In genomic region chr2:241356871-241357260, GRCh38 we compare ENCODE assay signal across 8 cellular contexts. TPM values are rescaled to one million over a fixed set of nuclear protein-coding genes. Genes with fewer than 3 reads are reported as not detected.
DNase-seq lines count a peak whose midpoint lies in the region; ATAC-seq, FAIRE-seq and TF ChIP-seq lines count a peak whose summit lies in the region.

No MANE protein-coding gene starts in this region.

- intact Hi-C loops in kidney (cut with DNase I) (no loop called here), thyroid gland (cut with DNase I) (loop anchor here (5.0 to 10.0 kb wide), 3 partner anchors 82 to 348 kb away; partner anchors contain the start of genes ING5 and STK25)

- peak overlapping the region; percentile 74 for H3K4me3 Mint-ChIP-seq in activated CD8-positive, alpha-beta memory T cell treated with anti-CD3 and anti-CD28 coated beads, Interleukin-2, amount 10 ng/mL, durations not matched to agents 7 days and 5 days
- H3K4me3 Mint-ChIP-seq in activated T-helper 17 cell treated with anti-CD3 and anti-CD28 coated beads, Interleukin-2, amount 50 U/mL, for 72 hours = peak overlapping the region; percentile 80

- TF ChIP-seq CTCF in kidney (IDR thresholded peaks at IDR 0.05; ENCODE audit: borderline replicate concordance, extremely low read depth, insufficient read depth) = no peak
- no peak for TF ChIP-seq CTCF in thyroid gland (IDR thresholded peaks at IDR 0.05)

- H3K9me3 ChIP-seq in kidney (ENCODE audit: control insufficient read depth in 1 of 2, low read length in 2 of 2) (no peaks in the 10 kb centered on the region), thyroid gland (no peaks in the 10 kb centered on the region)

- H3K4me1 Mint-ChIP-seq in activated CD8-positive, alpha-beta memory T cell treated with anti-CD3 and anti-CD28 coated beads, Interleukin-2, amount 10 ng/mL, durations not matched to agents 7 days and 5 days = peaks cover 22% of the 10 kb centered on the region
- H3K4me1 Mint-ChIP-seq in activated T-helper 17 cell treated with anti-CD3 and anti-CD28 coated beads, Interleukin-2, amount 50 U/mL, for 72 hours = peaks cover 20% of the 10 kb centered on the region

- peaks cover 0 to 6% of the 10 kb centered on the region in 2 donors for H3K36me3 ChIP-seq in kidney (ENCODE audit: control insufficient read depth in 1 of 2, insufficient read depth in 2 of 2, low read length in 2 of 2)
- peaks cover 7 to 19% of the 10 kb centered on the region in 2 donors for H3K36me3 ChIP-seq in thyroid gland

- H3K9ac ChIP-seq in kidney (ENCODE audit: low read length in 2 of 2) = peak overlapping the region; percentile 76

- no peak for FAIRE-seq in kidney (lab: Jason Lieb, UNC)

- 42 to 44% methylated on average over 5 of the region's 5 CpGs for WGBS in thyroid gland, 2 donors

- H3K27ac ChIP-seq in kidney (ENCODE audit: low read depth in 2 of 2, low read length in 2 of 2) (peak overlapping the region; percentile 68), thyroid gland (peak overlapping the region in 1 of 3 donors; percentile 76)

- H3K27me3 Mint-ChIP-seq in activated CD8-positive, alpha-beta memory T cell treated with anti-CD3 and anti-CD28 coated beads, Interleukin-2, amount 10 ng/mL, durations not matched to agents 7 days and 5 days = no peaks in the 10 kb centered on the region
- H3K27me3 Mint-ChIP-seq in activated T-helper 17 cell treated with anti-CD3 and anti-CD28 coated beads, Interleukin-2, amount 50 U/mL, for 72 hours = no peaks in the 10 kb centered on the region

- no peak for DNase-seq in activated CD8-positive, alpha-beta memory T cell treated with anti-CD3 and anti-CD28 coated beads, Interleukin-2, amount 10 ng/mL, durations not matched to agents 7 days and 5 days
- no peak for DNase-seq in activated CD8-positive, alpha-beta memory T cell treated with anti-CD3 and anti-CD28 coated beads, Interleukin-2, amount 50 U/mL, for 48 hours
- no peak for DNase-seq in kidney
- DNase-seq in thyroid gland = no peak
- no peak for DNase-seq in NCI-H1694 (lab: John Stamatoyannopoulos, UW)
- DNase-seq in DMS79 treated with DMSO at 0.1 percent for 48 hours (lab: John Stamatoyannopoulos, UW) = no peak

- H3K4me3 ChIP-seq in kidney (ENCODE audit: low read length in 2 of 2) = peak overlapping the region; percentile 77
- peak overlapping the region; percentile 3 to 81 (median 51) for H3K4me3 ChIP-seq in thyroid gland (replicated peaks in 1 of 3)

- TF ChIP-seq POLR2A in thyroid gland (IDR thresholded peaks at IDR 0.05) = no peak

- CTCF ChIA-PET in activated CD8-positive, alpha-beta memory T cell treated with anti-CD3 and anti-CD28 coated beads, Interleukin-2, amount 10 ng/mL, durations not matched to agents 7 days and 5 days (lab: Charles Lee) = no interaction called here

- no peaks in the 10 kb centered on the region for H3K9me3 Mint-ChIP-seq in activated CD8-positive, alpha-beta memory T cell treated with anti-CD3 and anti-CD28 coated beads, Interleukin-2, amount 10 ng/mL, durations not matched to agents 7 days and 5 days (ENCODE audit: low read depth)
- no peaks in the 10 kb centered on the region for H3K9me3 Mint-ChIP-seq in activated T-helper 17 cell treated with anti-CD3 and anti-CD28 coated beads, Interleukin-2, amount 50 U/mL, for 72 hours

- no peak for ATAC-seq in activated CD8-positive, alpha-beta memory T cell treated with anti-CD3 and anti-CD28 coated beads, Interleukin-2, amount 10 ng/mL, durations not matched to agents 7 days and 5 days
- no peak for ATAC-seq in activated T-helper 17 cell treated with anti-CD3 and anti-CD28 coated beads, Interleukin-2, amount 50 U/mL, for 72 hours (replicated peaks)
- no peak for ATAC-seq in HG03432 (IDR thresholded peaks at IDR 0.05; ENCODE audit: unreplicated experiment)

- no peaks in the 10 kb centered on the region for H3K27me3 ChIP-seq in thyroid gland

- H3K36me3 Mint-ChIP-seq in activated CD8-positive, alpha-beta memory T cell treated with anti-CD3 and anti-CD28 coated beads, Interleukin-2, amount 10 ng/mL, durations not matched to agents 7 days and 5 days = peaks cover 18% of the 10 kb centered on the region
- H3K36me3 Mint-ChIP-seq in activated T-helper 17 cell treated with anti-CD3 and anti-CD28 coated beads, Interleukin-2, amount 50 U/mL, for 72 hours (ENCODE audit: low read depth) = peaks cover 23% of the 10 kb centered on the region

- peaks cover 31 to 39% of the 10 kb centered on the region in 2 donors for H3K4me1 ChIP-seq in kidney (ENCODE audit: control insufficient read depth in 1 of 2, insufficient read depth in 1 of 2, low read depth in 1 of 2, low read length in 2 of 2)
- H3K4me1 ChIP-seq in thyroid gland = peaks cover 11 to 21% of the 10 kb centered on the region in 2 donors

- peak overlapping the region; percentile 76 for H3K27ac Mint-ChIP-seq in activated CD8-positive, alpha-beta memory T cell treated with anti-CD3 and anti-CD28 coated beads, Interleukin-2, amount 10 ng/mL, durations not matched to agents 7 days and 5 days
- peak overlapping the region; percentile 54 for H3K27ac Mint-ChIP-seq in activated T-helper 17 cell treated with anti-CD3 and anti-CD28 coated beads, Interleukin-2, amount 50 U/mL, for 72 hours

RNA-seq across cellular contexts. Expression of gene FARP2, which starts 0.8 kb away (rescaled TPM):
- 10 to 100 TPM; 24.0 to 25.4 TPM for total RNA-seq in activated CD8-positive, alpha-beta memory T cell treated with anti-CD3 and anti-CD28 coated beads, Interleukin-2, amount 10 ng/mL, durations not matched to agents 7 days and 5 days
- 10 to 100 TPM; 26.1 to 33.1 TPM for total RNA-seq in activated T-helper 17 cell treated with anti-CD3 and anti-CD28 coated beads, Interleukin-2, amount 50 U/mL, for 72 hours
- total RNA-seq in kidney = 50.5 TPM
- polyA plus RNA-seq in kidney (ENCODE audit: insufficient read depth, low read depth, low replicate concordance) = 20.3 TPM
- 10 to 100 TPM; 16.9 to 24.1 (median 20.3) TPM for total RNA-seq in thyroid gland

RNA-seq across cellular contexts. Expression of gene SEPTIN2, which starts 41.1 kb away (rescaled TPM):
- 100 to 1,000 TPM; 242 to 290 TPM for total RNA-seq in activated CD8-positive, alpha-beta memory T cell treated with anti-CD3 and anti-CD28 coated beads, Interleukin-2, amount 10 ng/mL, durations not matched to agents 7 days and 5 days
- 100 to 1,000 TPM; 180 to 230 TPM for total RNA-seq in activated T-helper 17 cell treated with anti-CD3 and anti-CD28 coated beads, Interleukin-2, amount 50 U/mL, for 72 hours
- total RNA-seq in kidney = 435 TPM
- polyA plus RNA-seq in kidney (ENCODE audit: insufficient read depth, low read depth, low replicate concordance) = 187 TPM
- total RNA-seq in thyroid gland = 100 to 1,000 TPM; 340 to 417 (median 365) TPM

RNA-seq across cellular contexts. Expression of gene HDLBP, which starts 41.4 kb away (rescaled TPM):
- 100 to 1,000 TPM; 176 to 232 TPM for total RNA-seq in activated CD8-positive, alpha-beta memory T cell treated with anti-CD3 and anti-CD28 coated beads, Interleukin-2, amount 10 ng/mL, durations not matched to agents 7 days and 5 days
- 100 to 1,000 TPM; 303 to 319 TPM for total RNA-seq in activated T-helper 17 cell treated with anti-CD3 and anti-CD28 coated beads, Interleukin-2, amount 50 U/mL, for 72 hours
- 356 TPM for total RNA-seq in kidney
- 256 TPM for polyA plus RNA-seq in kidney (ENCODE audit: insufficient read depth, low read depth, low replicate concordance)
- total RNA-seq in thyroid gland = 100 to 1,000 TPM; 303 to 490 (median 435) TPM
